8 cellular contexts compared by ENCODE assay signal in the genomic region with DNA sequence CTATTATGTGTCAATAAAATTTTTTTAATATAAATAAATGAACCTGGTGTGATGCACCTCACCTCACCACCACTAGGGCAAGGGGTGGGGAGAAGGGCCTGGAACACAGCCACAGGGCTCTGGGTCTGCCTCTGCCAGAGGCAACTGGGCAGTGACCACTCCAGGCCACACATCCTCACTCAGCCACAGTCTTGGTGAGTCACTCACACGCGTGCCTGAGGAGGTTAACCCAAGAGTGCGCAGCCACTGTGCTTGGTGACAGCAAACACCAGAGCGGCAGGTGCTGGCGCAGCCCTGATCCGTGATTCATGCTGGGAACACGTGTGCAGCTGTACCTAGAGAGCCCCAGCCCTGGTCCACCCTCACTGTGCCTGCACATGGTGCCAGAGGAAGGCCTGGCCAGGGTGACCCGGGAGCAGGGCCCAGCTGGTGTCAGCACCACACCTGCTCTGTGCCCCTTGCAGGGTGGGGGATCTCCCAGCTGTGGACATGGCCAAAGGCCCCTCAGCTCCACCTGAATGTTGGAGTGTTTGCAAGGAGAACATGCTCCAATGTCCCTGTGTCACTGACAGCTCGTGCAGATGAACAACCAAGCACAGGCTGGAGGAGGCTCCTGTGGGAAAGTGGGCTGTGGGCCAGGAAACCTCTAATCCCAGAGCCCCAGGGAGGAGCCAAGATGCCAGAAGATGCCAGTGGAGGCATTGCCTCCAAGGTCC. TPM values are rescaled to one million over a fixed set of nuclear protein-coding genes. Genes with fewer than 3 reads are reported as not detected.
DNase-seq lines count a peak whose midpoint lies in the region; ATAC-seq, FAIRE-seq and TF ChIP-seq lines count a peak whose summit lies in the region.

No MANE protein-coding gene starts in this region.

- H3K79me2 ChIP-seq in GM12878 (ENCODE audit: control insufficient read depth, insufficient read depth, low read length): no peaks in the 10 kb centered on the region

- TF ChIP-seq EP300 in GM12878 (IDR thresholded peaks at IDR 0.05; ENCODE audit: borderline replicate concordance in 1 of 2, control insufficient read depth in 1 of 2, low read depth in 2 of 2, low read length in 2 of 2): no peak

- POLR2A ChIA-PET in GM12878 (lab: Charles Lee): no interaction called here

- RAD21 ChIA-PET in GM12878 (lab: Charles Lee; ENCODE audit: unreplicated experiment): no interaction called here

- CTCF ChIA-PET in GM12878 (lab: Yijun Ruan, JAX): no interaction called here

- intact Hi-C loops in GM12878 (cut with micrococcal nuclease; ENCODE audit: unreplicated experiment): loop anchor here (10.0 kb wide), 1 partner anchor 167 kb away; no protein-coding TSS in a partner anchor
- intact Hi-C loops in mucosa of descending colon (cut with DNase I, micrococcal nuclease): no loop called here

- H3K36me3 ChIP-seq in GM12878 (ENCODE audit: control insufficient read depth in 2 of 2, insufficient read depth in 2 of 2, low read length in 1 of 2) (no peaks in the 10 kb centered on the region), mucosa of descending colon (ENCODE audit: low read depth) (no peaks in the 10 kb centered on the region)

- peak in 2 of 3 experiments; percentile 10 to 19; a peak in 1 of 6 replicates for TF ChIP-seq CTCF in GM12878 (IDR thresholded peaks at IDR 0.05 in 2 of 3, conservative IDR thresholded peaks at IDR 0.05 in 1 of 3; ENCODE audit: control insufficient read depth in 2 of 3, extremely low read depth in 1 of 3, insufficient read depth in 1 of 3, low read depth in 3 of 3, low read length in 3 of 3)
- no peak for TF ChIP-seq CTCF in mucosa of descending colon (IDR thresholded peaks at IDR 0.05)

- H3K4me3 ChIP-seq in GM12878 (no peak overlapping the region), mucosa of descending colon (no peak overlapping the region)

- no peaks in the 10 kb centered on the region for H3K27me3 ChIP-seq in GM12878 (replicated peaks in 1 of 2; ENCODE audit: control insufficient read depth in 2 of 2, insufficient read depth in 2 of 2, low read length in 1 of 2)

- H4K20me1 ChIP-seq in GM12878 (ENCODE audit: control insufficient read depth, insufficient read depth): no peaks in the 10 kb centered on the region

- H3K4me2 ChIP-seq in GM12878 (ENCODE audit: control insufficient read depth, insufficient read depth): no peak overlapping the region

- no peak for TF ChIP-seq RAD21 in GM12878 (IDR thresholded peaks at IDR 0.05; ENCODE audit: insufficient read depth, low read depth, low read length)

- no peak for ATAC-seq in GM12878
- peak; percentile 4 for ATAC-seq in mucosa of descending colon
- no peak for ATAC-seq in HG02571 (IDR thresholded peaks at IDR 0.05; ENCODE audit: unreplicated experiment)

- TF ChIP-seq POLR2A in GM12878 (IDR thresholded peaks at IDR 0.05; ENCODE audit: low read depth, low read length): no peak

- WGBS in GM12878 (ENCODE audit: insufficient coverage, insufficient replicate concordance, low lambda C conversion rate, missing lambda C conversion rate): 91% methylated on average over 9 of the region's 9 CpGs

- no peak overlapping the region for H2AFZ ChIP-seq in GM12878 (ENCODE audit: control insufficient read depth, low read depth, low read length)

- H3K4me1 ChIP-seq in GM12878 (ENCODE audit: control insufficient read depth, insufficient read depth, low read length): no peaks in the 10 kb centered on the region
- peaks cover 9% of the 10 kb centered on the region for H3K4me1 ChIP-seq in mucosa of descending colon (ENCODE audit: low read depth)

- SMC1A ChIA-PET in GM12878 (lab: Charles Lee; ENCODE audit: uncharacterized antibody, unreplicated experiment): no interaction called here

- DNase-seq in NCI-H1092 treated with DMSO at 0.1 percent for 48 hours (lab: John Stamatoyannopoulos, UW): peak; percentile 17
- no peak for DNase-seq in NCI-H1092 (lab: John Stamatoyannopoulos, UW)
- peak; percentile 98 for DNase-seq in LHCN-M2 (ENCODE audit: low read depth)
- DNase-seq in GM12878 (ENCODE audit: low read depth, low spot score): no peak
- DNase-seq in mucosa of descending colon: no peak
- no peak for DNase-seq in T-helper 9 cell
- no peak for DNase-seq in DMS79 (lab: John Stamatoyannopoulos, UW)

- FAIRE-seq in GM12878 (lab: Jason Lieb, UNC): no peak

- no peak overlapping the region for H3K27ac ChIP-seq in GM12878 (ENCODE audit: control insufficient read depth, insufficient read depth)

- H3K9me3 ChIP-seq in GM12878 (replicated peaks; ENCODE audit: control insufficient read depth, insufficient read depth, low read length) (no peaks in the 10 kb centered on the region), mucosa of descending colon (no peaks in the 10 kb centered on the region)

- H3K9ac ChIP-seq in GM12878 (ENCODE audit: control insufficient read depth, insufficient read depth, low read length): no peak overlapping the region

- no TSS peak for BruUV-seq in GM12878 (replicated peaks; lab: Mats Ljungman, UMichigan)

- in situ Hi-C loops in GM12878 (cut with MboI): no loop called here

TF ChIP-seq in GM12878, 131 proteins besides CTCF, POLR2A, EP300 and RAD21:
- TF ChIP-seq, protein P1, sequence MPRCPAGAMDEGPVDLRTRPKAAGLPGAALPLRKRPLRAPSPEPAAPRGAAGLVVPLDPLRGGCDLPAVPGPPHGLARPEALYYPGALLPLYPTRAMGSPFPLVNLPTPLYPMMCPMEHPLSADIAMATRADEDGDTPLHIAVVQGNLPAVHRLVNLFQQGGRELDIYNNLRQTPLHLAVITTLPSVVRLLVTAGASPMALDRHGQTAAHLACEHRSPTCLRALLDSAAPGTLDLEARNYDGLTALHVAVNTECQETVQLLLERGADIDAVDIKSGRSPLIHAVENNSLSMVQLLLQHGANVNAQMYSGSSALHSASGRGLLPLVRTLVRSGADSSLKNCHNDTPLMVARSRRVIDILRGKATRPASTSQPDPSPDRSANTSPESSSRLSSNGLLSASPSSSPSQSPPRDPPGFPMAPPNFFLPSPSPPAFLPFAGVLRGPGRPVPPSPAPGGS (IDR thresholded peaks at IDR 0.05; ENCODE audit: borderline replicate concordance, insufficient read depth, low read depth, low read length, poor library complexity, severe bottlenecking): peak; percentile 76
- TF ChIP-seq, protein P2, sequence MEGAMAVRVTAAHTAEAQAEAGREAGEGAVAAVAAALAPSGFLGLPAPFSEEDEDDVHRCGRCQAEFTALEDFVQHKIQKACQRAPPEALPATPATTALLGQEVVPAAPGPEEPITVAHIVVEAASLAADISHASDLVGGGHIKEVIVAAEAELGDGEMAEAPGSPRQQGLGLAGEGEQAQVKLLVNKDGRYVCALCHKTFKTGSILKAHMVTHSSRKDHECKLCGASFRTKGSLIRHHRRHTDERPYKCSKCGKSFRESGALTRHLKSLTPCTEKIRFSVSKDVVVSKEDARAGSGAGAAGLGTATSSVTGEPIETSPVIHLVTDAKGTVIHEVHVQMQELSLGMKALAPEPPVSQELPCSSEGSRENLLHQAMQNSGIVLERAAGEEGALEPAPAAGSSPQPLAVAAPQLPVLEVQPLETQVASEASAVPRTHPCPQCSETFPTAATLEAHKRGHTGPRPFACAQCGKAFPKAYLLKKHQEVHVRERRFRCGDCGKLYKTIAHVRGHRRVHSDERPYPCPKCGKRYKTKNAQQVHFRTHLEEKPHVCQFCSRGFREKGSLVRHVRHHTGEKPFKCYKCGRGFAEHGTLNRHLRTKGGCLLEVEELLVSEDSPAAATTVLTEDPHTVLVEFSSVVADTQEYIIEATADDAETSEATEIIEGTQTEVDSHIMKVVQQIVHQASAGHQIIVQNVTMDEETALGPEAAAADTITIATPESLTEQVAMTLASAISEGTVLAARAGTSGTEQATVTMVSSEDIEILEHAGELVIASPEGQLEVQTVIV (IDR thresholded peaks at IDR 0.05; ENCODE audit: borderline replicate concordance, partially characterized antibody): no peak
- 0 out of 2 replicates have a peak, but pooled peaks have one; percentile 30 for TF ChIP-seq TCF3 (IDR thresholded peaks at IDR 0.05; ENCODE audit: borderline replicate concordance, insufficient read depth, low read depth, low read length)

RNA-seq across cellular contexts. Expression of a gene that starts 2.1 kb away (rescaled TPM):
- 41.2 and 45.6 TPM in 2 replicates for total RNA-seq in LHCN-M2 (2014; rRNA removed)
- polyA plus RNA-seq in LHCN-M2 (2012): 43.7 TPM
- 24.3 and 38.0 TPM in 2 replicates for total RNA-seq in GM12878 (2013; cell fraction: nucleolus; rRNA removed)
- 21.2 and 21.8 TPM in 2 replicates for total RNA-seq in GM12878 (2014; rRNA removed)
- total RNA-seq in GM12878 (2014; rRNA removed; fragmentation: Illumina TruSeq; extraction: Trizol): 10.9 and 12.5 TPM in 2 replicates
- total RNA-seq in GM12878 (2021): 25.7 and 27.1 TPM in 2 replicates
- 11.7 TPM for polyA plus RNA-seq in GM12878 (2011; ENCODE audit: low read depth)
- polyA plus RNA-seq in GM12878 (2011; rRNA removed): 14.9 and 26.3 TPM in 2 replicates
- polyA plus RNA-seq in GM12878 (2011; cell fraction: cytosol; rRNA removed): 39.2 and 43.6 TPM in 2 replicates
- 117 and 124 TPM in 2 replicates for polyA plus RNA-seq in GM12878 (2011; cell fraction: nucleus; rRNA removed)
- 18.3 and 18.8 TPM in 2 replicates for polyA plus RNA-seq in GM12878 (2012)
- 14.5 and 19.4 TPM in 2 replicates for polyA plus RNA-seq in GM12878 (2014; fragmentation: Illumina TruSeq; extraction: Trizol)
- polyA plus RNA-seq in GM12878 (2014; fragmentation: Nextera tagmentation; extraction: Ambion mirVana): 10 to 100 TPM in 1 of 2 experiments, 1 to 10 TPM in 1; 8.3 to 13.9 TPM
- 29.5 and 35.1 TPM in 2 replicates for polyA plus RNA-seq in GM12878 (2014; rRNA removed)
- polyA plus RNA-seq in GM12878 (2016; fragmentation: Nextera tagmentation; extraction: Ambion mirVana): 10 to 100 TPM; 10.1 to 11.0 TPM
- 22.0 and 33.0 TPM in 2 replicates for polyA minus RNA-seq in GM12878 (2011; rRNA and poly(A)+ RNA removed)
- polyA minus RNA-seq in GM12878 (2011; cell fraction: cytosol; rRNA and poly(A)+ RNA removed): 10.9 and 11.5 TPM in 2 replicates
- 16.8 and 31.4 TPM in 2 replicates for polyA minus RNA-seq in GM12878 (2011; cell fraction: nucleus; rRNA and poly(A)+ RNA removed)
- 10 to 100 TPM; 23.0 to 33.9 (median 31.2) TPM for total RNA-seq in mucosa of descending colon

Comparison
In these comparisons a context has a peak if more than half of its experiments do, and no peak if none do; other contexts are left out.
1. DNase-seq: peak in NCI-H1092 treated with DMSO at 0.1 percent for 48 hours (single experiment) and LHCN-M2 (single experiment); none in NCI-H1092 (single experiment), GM12878 (single experiment), mucosa of descending colon (0 of 3), T-helper 9 cell (single experiment) and DMS79 (single experiment).